ENCODE assay signal across 1 cellular context in genomic region chr1:70336050-70336449, GRCh38.
TF ChIP-seq lines count a peak whose summit lies in the region.

No MANE protein-coding gene starts in this region.

TF ChIP-seq in HepG2, 621 proteins besides CTCF, POLR2A, EP300 and RAD21 (continued from another document):
- TF ChIP-seq AFF4 (CRISPR knock-in tag; IDR thresholded peaks at IDR 0.05) (no peak), ELF4 (CRISPR knock-in tag; IDR thresholded peaks at IDR 0.05; ENCODE audit: borderline replicate concordance) (no peak), MAFF (IDR thresholded peaks at IDR 0.05; ENCODE audit: low read depth, low read length) (peak; percentile 79), SUZ12 (IDR thresholded peaks at IDR 0.05; ENCODE audit: low read depth, low read length) (no peak), ZFP36 (IDR thresholded peaks at IDR 0.05; ENCODE audit: borderline replicate concordance, low read depth, low read length, partially characterized antibody) (no peak), ZBTB34 (CRISPR knock-in tag; IDR thresholded peaks at IDR 0.05) (no peak), ZBTB7A (CRISPR knock-in tag; IDR thresholded peaks at IDR 0.05) (no peak), ZBTB4 (CRISPR knock-in tag; IDR thresholded peaks at IDR 0.05; ENCODE audit: borderline replicate concordance) (no peak), SAP130 (CRISPR knock-in tag; IDR thresholded peaks at IDR 0.05; ENCODE audit: low read depth) (no peak), BCL3 (CRISPR knock-in tag; IDR thresholded peaks at IDR 0.05) (no peak), PPARG (CRISPR knock-in tag; conservative IDR thresholded peaks at IDR 0.05) (no peak)
